Comparison of ENCODE assay signal across 8 cellular contexts in genomic region chr17:38799501-38800236, GRCh38. TPM values are rescaled to one million over a fixed set of nuclear protein-coding genes. Genes with fewer than 3 reads are reported as not detected.
A peak's percentile ranks its signal among the peaks of the same experiment; 100 is the strongest.
DNase-seq lines count a peak whose midpoint lies in the region; ATAC-seq and TF ChIP-seq lines count a peak whose summit lies in the region.

Gene PIP4K2B (minus strand): TSS chr17:38799556. CDS start chr17:38799424, 132 bp downstream.

- no peak for TF ChIP-seq CTCF in activated B cell treated with CpG ODN at 0.5 μM for 24 hours (IDR thresholded peaks at IDR 0.05)
- TF ChIP-seq CTCF in cardiac fibroblast (IDR thresholded peaks at IDR 0.05; ENCODE audit: low read depth, low read length): no peak
- no peak for TF ChIP-seq CTCF in smooth muscle cell (IDR thresholded peaks at IDR 0.05; ENCODE audit: borderline replicate concordance, insufficient read depth, poor library complexity, severe bottlenecking)

- peak; percentile 98 for DNase-seq in AG08396 (ENCODE audit: low spot score)
- peak; percentile 98 for DNase-seq in NCI-H345 (lab: John Stamatoyannopoulos, UW)
- DNase-seq in activated B cell treated with CpG ODN at 0.5 μM for 24 hours: peak; percentile 86
- peak; percentile 98 to 99 for DNase-seq in cardiac fibroblast (ENCODE audit: low read depth in 2 of 2)
- DNase-seq in iPS-NIHi7 (ENCODE audit: extremely low spot score): peak; percentile 99
- DNase-seq in smooth muscle cell (lab: John Stamatoyannopoulos, UW; ENCODE audit: unreplicated experiment): peak; percentile 92

- H3F3A ChIP-seq in smooth muscle cell (ENCODE audit: low read depth): no peaks in the 10 kb centered on the region

- H3K27me3 ChIP-seq in smooth muscle cell (ENCODE audit: low read depth): no peaks in the 10 kb centered on the region

- POLR2A ChIA-PET in activated B cell treated with CpG ODN at 0.5 μM for 24 hours (lab: Charles Lee): interaction anchor here (0.7 to 2.7 kb wide), 9 partner anchors 9 to 1441 kb away, joined by 3 to 16 read pairs (median 6); partner anchors contain the start of genes CDK12, CWC25, LASP1 and MLLT6

- peak within 1 kb of the TSS; percentile 87 for H3K27ac Mint-ChIP-seq in activated B cell treated with CpG ODN at 0.5 μM for 24 hours

- peaks cover 7% of the 10 kb centered on the region for H3K36me3 ChIP-seq in smooth muscle cell (ENCODE audit: low read depth)

- ATAC-seq in GM19023 (IDR thresholded peaks at IDR 0.05; ENCODE audit: unreplicated experiment) (peak; percentile 84), HG03196 (IDR thresholded peaks at IDR 0.05; ENCODE audit: unreplicated experiment) (peak; percentile 77), activated B cell treated with CpG ODN at 0.5 μM for 24 hours (ENCODE audit: low read depth) (peak; percentile 85)

- H3K4me3 ChIP-seq in cardiac fibroblast (replicated peaks in 1 of 2; ENCODE audit: low read depth in 2 of 2, low read length in 2 of 2): peak within 1 kb of the TSS; percentile 80 to 89
- H3K4me3 ChIP-seq in smooth muscle cell: peak within 1 kb of the TSS; percentile 92

- no peaks in the 10 kb centered on the region for H3K9me3 Mint-ChIP-seq in activated B cell treated with CpG ODN at 0.5 μM for 24 hours

- 3% methylated on average over 6 of the region's 76 CpGs for WGBS in smooth muscle cell (ENCODE audit: low lambda C conversion rate)

- H3K4me1 ChIP-seq in smooth muscle cell (ENCODE audit: low read depth): peaks cover 14% of the 10 kb centered on the region

- H3K79me2 ChIP-seq in smooth muscle cell (ENCODE audit: low read depth): peaks cover 43% of the 10 kb centered on the region

- no peaks in the 10 kb centered on the region for H3K27me3 Mint-ChIP-seq in activated B cell treated with CpG ODN at 0.5 μM for 24 hours

- H3K9me3 ChIP-seq in smooth muscle cell (replicated peaks; ENCODE audit: low read depth): no peaks in the 10 kb centered on the region

- peak within 1 kb of the TSS; percentile 88 for H3K4me3 Mint-ChIP-seq in activated B cell treated with CpG ODN at 0.5 μM for 24 hours

- H3K4me1 Mint-ChIP-seq in activated B cell treated with CpG ODN at 0.5 μM for 24 hours: peaks cover 32% of the 10 kb centered on the region

- no peak within 1 kb of the TSS for H2AFZ ChIP-seq in smooth muscle cell (ENCODE audit: low read depth)

- peak within 1 kb of the TSS; percentile 99 for H3K27ac ChIP-seq in smooth muscle cell (ENCODE audit: low read depth)

- CTCF ChIA-PET in activated B cell treated with CpG ODN at 0.5 μM for 24 hours (lab: Charles Lee): interaction anchor here (0.8 kb wide), 1 partner anchor 354 kb away, joined by 4 read pairs; no protein-coding TSS in a partner anchor

- intact Hi-C loops in activated B cell treated with CpG ODN at 0.5 μM for 24 hours (cut with micrococcal nuclease): loop anchor here (1.0 to 2.0 kb wide), 7 partner anchors 26 to 353 kb away; partner anchors contain the start of genes CWC25, PSMB3 and RPL23

- peak within 1 kb of the TSS; percentile 94 for H3K4me2 ChIP-seq in smooth muscle cell

- H4K20me1 ChIP-seq in smooth muscle cell (ENCODE audit: low read depth): peaks cover 42% of the 10 kb centered on the region

- H3K9ac ChIP-seq in smooth muscle cell (ENCODE audit: low read depth): peak within 1 kb of the TSS; percentile 100

- H3K36me3 Mint-ChIP-seq in activated B cell treated with CpG ODN at 0.5 μM for 24 hours (ENCODE audit: low read depth): peaks cover 43% of the 10 kb centered on the region

RNA-seq across cellular contexts. Expression of gene PIP4K2B, which starts in this region (rescaled TPM):
- total RNA-seq in activated B cell treated with CpG ODN at 0.5 μM for 24 hours: 32.1 and 33.0 TPM in 2 replicates
- 31.9 and 46.5 TPM in 2 replicates for total RNA-seq in smooth muscle cell
- polyA plus RNA-seq in smooth muscle cell: 11.1 and 13.7 TPM in 2 replicates

Comparison
In these comparisons a context has a peak if more than half of its experiments do, and no peak if none do; other contexts are left out.
1. Peak in every context shown above with its lines: DNase-seq, ATAC-seq, H3K4me3 ChIP-seq and H3K27ac ChIP-seq.